Comparison of ENCODE assay signal across 1 cellular context in the genomic region with DNA sequence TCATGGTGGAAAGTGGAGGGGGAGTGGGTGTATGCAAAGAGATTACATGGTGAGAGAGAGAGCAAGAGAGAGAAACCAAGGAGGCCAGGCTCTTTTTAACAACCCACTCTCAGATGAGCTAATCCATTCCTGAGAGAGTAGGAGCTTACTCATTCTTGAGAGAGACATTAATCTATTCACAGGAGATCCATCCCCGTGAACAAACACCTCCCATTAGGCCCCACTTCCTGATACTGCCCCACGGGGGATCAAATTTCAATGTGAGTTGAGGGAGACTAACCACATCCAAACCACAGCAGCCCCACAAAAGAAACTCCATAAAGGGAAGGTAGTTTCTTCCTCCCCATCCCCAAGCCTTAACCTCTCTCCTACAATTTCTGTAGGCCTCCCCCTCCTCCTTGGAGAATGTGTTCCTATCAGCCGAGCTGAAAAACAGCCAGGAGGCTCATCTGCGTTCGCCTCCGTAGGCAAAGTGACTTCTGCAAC.
TF ChIP-seq lines count a peak whose summit lies in the region.

No MANE protein-coding gene starts in this region.

TF ChIP-seq in H1, 55 proteins besides CTCF, POLR2A, EP300 and RAD21 (continued from another document):
- TF ChIP-seq, protein P1, sequence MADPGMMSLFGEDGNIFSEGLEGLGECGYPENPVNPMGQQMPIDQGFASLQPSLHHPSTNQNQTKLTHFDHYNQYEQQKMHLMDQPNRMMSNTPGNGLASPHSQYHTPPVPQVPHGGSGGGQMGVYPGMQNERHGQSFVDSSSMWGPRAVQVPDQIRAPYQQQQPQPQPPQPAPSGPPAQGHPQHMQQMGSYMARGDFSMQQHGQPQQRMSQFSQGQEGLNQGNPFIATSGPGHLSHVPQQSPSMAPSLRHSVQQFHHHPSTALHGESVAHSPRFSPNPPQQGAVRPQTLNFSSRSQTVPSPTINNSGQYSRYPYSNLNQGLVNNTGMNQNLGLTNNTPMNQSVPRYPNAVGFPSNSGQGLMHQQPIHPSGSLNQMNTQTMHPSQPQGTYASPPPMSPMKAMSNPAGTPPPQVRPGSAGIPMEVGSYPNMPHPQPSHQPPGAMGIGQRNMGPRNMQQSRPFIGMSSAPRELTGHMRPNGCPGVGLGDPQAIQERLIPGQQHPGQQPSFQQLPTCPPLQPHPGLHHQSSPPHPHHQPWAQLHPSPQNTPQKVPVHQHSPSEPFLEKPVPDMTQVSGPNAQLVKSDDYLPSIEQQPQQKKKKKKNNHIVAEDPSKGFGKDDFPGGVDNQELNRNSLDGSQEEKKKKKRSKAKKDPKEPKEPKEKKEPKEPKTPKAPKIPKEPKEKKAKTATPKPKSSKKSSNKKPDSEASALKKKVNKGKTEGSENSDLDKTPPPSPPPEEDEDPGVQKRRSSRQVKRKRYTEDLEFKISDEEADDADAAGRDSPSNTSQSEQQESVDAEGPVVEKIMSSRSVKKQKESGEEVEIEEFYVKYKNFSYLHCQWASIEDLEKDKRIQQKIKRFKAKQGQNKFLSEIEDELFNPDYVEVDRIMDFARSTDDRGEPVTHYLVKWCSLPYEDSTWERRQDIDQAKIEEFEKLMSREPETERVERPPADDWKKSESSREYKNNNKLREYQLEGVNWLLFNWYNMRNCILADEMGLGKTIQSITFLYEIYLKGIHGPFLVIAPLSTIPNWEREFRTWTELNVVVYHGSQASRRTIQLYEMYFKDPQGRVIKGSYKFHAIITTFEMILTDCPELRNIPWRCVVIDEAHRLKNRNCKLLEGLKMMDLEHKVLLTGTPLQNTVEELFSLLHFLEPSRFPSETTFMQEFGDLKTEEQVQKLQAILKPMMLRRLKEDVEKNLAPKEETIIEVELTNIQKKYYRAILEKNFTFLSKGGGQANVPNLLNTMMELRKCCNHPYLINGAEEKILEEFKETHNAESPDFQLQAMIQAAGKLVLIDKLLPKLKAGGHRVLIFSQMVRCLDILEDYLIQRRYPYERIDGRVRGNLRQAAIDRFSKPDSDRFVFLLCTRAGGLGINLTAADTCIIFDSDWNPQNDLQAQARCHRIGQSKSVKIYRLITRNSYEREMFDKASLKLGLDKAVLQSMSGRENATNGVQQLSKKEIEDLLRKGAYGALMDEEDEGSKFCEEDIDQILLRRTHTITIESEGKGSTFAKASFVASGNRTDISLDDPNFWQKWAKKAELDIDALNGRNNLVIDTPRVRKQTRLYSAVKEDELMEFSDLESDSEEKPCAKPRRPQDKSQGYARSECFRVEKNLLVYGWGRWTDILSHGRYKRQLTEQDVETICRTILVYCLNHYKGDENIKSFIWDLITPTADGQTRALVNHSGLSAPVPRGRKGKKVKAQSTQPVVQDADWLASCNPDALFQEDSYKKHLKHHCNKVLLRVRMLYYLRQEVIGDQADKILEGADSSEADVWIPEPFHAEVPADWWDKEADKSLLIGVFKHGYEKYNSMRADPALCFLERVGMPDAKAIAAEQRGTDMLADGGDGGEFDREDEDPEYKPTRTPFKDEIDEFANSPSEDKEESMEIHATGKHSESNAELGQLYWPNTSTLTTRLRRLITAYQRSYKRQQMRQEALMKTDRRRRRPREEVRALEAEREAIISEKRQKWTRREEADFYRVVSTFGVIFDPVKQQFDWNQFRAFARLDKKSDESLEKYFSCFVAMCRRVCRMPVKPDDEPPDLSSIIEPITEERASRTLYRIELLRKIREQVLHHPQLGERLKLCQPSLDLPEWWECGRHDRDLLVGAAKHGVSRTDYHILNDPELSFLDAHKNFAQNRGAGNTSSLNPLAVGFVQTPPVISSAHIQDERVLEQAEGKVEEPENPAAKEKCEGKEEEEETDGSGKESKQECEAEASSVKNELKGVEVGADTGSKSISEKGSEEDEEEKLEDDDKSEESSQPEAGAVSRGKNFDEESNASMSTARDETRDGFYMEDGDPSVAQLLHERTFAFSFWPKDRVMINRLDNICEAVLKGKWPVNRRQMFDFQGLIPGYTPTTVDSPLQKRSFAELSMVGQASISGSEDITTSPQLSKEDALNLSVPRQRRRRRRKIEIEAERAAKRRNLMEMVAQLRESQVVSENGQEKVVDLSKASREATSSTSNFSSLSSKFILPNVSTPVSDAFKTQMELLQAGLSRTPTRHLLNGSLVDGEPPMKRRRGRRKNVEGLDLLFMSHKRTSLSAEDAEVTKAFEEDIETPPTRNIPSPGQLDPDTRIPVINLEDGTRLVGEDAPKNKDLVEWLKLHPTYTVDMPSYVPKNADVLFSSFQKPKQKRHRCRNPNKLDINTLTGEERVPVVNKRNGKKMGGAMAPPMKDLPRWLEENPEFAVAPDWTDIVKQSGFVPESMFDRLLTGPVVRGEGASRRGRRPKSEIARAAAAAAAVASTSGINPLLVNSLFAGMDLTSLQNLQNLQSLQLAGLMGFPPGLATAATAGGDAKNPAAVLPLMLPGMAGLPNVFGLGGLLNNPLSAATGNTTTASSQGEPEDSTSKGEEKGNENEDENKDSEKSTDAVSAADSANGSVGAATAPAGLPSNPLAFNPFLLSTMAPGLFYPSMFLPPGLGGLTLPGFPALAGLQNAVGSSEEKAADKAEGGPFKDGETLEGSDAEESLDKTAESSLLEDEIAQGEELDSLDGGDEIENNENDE (IDR thresholded peaks at IDR 0.05; ENCODE audit: insufficient replicate concordance, low read length): no peak
- TF ChIP-seq MAFK (IDR thresholded peaks at IDR 0.05; ENCODE audit: low read depth, low read length): no peak
- no peak for TF ChIP-seq ZNF274 (IDR thresholded peaks at IDR 0.05; ENCODE audit: borderline replicate concordance, extremely low read depth, low read length)
- no peak for TF ChIP-seq RFX5 (IDR thresholded peaks at IDR 0.05; ENCODE audit: borderline replicate concordance, low read depth, low read length)
